Comparison of ENCODE assay signal across 28 cellular contexts in the genomic region with DNA sequence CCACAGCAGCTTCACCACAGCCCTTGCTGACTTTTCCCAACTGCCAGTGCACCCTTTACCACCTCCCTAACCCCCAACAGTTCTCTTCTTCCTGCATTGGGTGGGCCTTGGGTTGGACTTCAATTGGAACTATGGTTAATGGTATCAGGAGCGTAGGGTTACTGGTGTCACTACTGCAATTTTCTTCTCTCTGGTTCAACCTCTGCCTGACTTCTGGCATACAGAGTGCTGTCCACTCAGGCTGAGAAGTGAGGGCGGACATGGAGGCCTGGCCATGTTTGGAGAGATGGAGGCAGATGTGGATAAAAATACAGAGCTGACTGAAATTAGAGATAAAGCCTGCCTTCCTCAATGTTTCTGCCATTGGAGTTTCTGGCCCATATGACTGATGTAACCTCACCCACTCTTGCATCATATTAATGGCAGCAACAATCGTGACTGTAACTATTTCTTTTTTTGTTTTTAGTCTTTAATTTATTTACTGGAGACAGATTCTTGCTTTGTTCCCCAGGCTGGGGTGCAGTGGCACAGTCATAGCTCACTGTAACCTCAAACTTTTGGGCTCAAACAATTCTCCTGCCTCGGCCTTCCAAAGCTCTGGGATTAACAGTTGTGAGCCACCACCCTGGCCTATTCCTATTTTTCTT.
DNase-seq lines count a peak whose midpoint lies in the region; ATAC-seq and TF ChIP-seq lines count a peak whose summit lies in the region.
"Had no signal": no experiment of that assay in that cellular context is flagged by ENCODE, and none has a peak within 500 bp of the region (broad histone marks: within the 10 kb centered on the region; RNA-seq: fewer than 3 reads in every experiment).

No MANE protein-coding gene starts in this region.

- CTCF ChIA-PET in RWPE1 (lab: Yijun Ruan, JAX), result interaction anchor here (1.2 kb wide), 1 partner anchor 22 kb away, joined by 3 read pairs; no protein-coding TSS in a partner anchor

- peak; percentile 25 for DNase-seq in natural killer cell treated with Interleukin-12 subunit alpha and Interleukin-12 subunit beta and Interleukin-15 and Interleukin-18, amount 100 ng/mL, for 72 hours (ENCODE audit: low spot score)
- DNase-seq in natural killer cell, result no peak
- no peak for DNase-seq in RWPE1 (ENCODE audit: low spot score)
- peak; percentile 75 for DNase-seq in fibroblast of the aortic adventitia (ENCODE audit: low read depth)
- DNase-seq in effector memory CD8-positive, alpha-beta T cell, result no peak
- DNase-seq in NCI-H1436 (lab: John Stamatoyannopoulos, UW), result no peak
- DNase-seq: activated CD4-positive, alpha-beta T cell treated with anti-CD3 and anti-CD28 coated beads for 48 hours; activated CD8-positive, alpha-beta memory T cell treated with anti-CD3 and anti-CD28 coated beads, Interleukin-2, amount 50 U/mL, for 4 hours; amniotic stem cell; DMS79; foreskin fibroblast; HCEC 1CT; left lung; MV-4-11; NCI-H187; NCI-H226; NCI-H748 treated with DMSO at 0.1 percent for 48 hours; psoas muscle; SHP77 treated with DMSO at 0.1 percent for 48 hours; stimulated activated CD4-positive, alpha-beta T cell treated with anti-CD3 and anti-CD28 coated beads, Interleukin-1b, Interleukin-23, amount 100 ng/mL, for 48 hours; T-helper 1 cell; testis had no signal

- H3K4me1 Mint-ChIP-seq in natural killer cell treated with Interleukin-12 subunit alpha and Interleukin-12 subunit beta and Interleukin-15 and Interleukin-18, amount 100 ng/mL, for 72 hours (ENCODE audit: low read depth in 2 of 2), result no peaks in the 10 kb centered on the region
- no peaks in the 10 kb centered on the region for H3K4me1 Mint-ChIP-seq in natural killer cell
- peaks cover 0 to under 1% of the 10 kb centered on the region in 2 donors for H3K4me1 Mint-ChIP-seq in effector memory CD8-positive, alpha-beta T cell (ENCODE audit: low read depth in 2 of 2)
- H3K4me1 Mint-ChIP-seq: stimulated activated effector memory CD8-positive, alpha-beta T cell treated with anti-CD3 and anti-CD28 coated beads, Interleukin-12 subunit alpha, Interleukin-12 subunit beta, amount 100 ng/mL, for 72 hours had no signal

- H3K4me3 ChIP-seq in fibroblast of the aortic adventitia (ENCODE audit: low read depth, low read length), result no peak overlapping the region
- H3K4me3 ChIP-seq: cardiac muscle cell, left lung, neural progenitor cell, psoas muscle, testis, vagina had no signal

- H3K27ac Mint-ChIP-seq in natural killer cell treated with Interleukin-12 subunit alpha and Interleukin-12 subunit beta and Interleukin-15 and Interleukin-18, amount 100 ng/mL, for 72 hours, result no peak overlapping the region
- H3K27ac Mint-ChIP-seq in natural killer cell, result no peak overlapping the region
- H3K27ac Mint-ChIP-seq in effector memory CD8-positive, alpha-beta T cell, result no peak overlapping the region
- H3K27ac Mint-ChIP-seq: stimulated activated effector memory CD8-positive, alpha-beta T cell treated with anti-CD3 and anti-CD28 coated beads, Interleukin-12 subunit alpha, Interleukin-12 subunit beta, amount 100 ng/mL, for 72 hours had no signal

- H3K27ac ChIP-seq in RWPE1, result peak overlapping the region; percentile 71
- H3K27ac ChIP-seq: cardiac muscle cell, left lung, neural progenitor cell, psoas muscle, testis, vagina had no signal

- no peaks in the 10 kb centered on the region for H3K9me3 Mint-ChIP-seq in natural killer cell treated with Interleukin-12 subunit alpha and Interleukin-12 subunit beta and Interleukin-15 and Interleukin-18, amount 100 ng/mL, for 72 hours
- H3K9me3 Mint-ChIP-seq in natural killer cell, result no peaks in the 10 kb centered on the region
- H3K9me3 Mint-ChIP-seq in effector memory CD8-positive, alpha-beta T cell, result no peaks in the 10 kb centered on the region
- H3K9me3 Mint-ChIP-seq: neural progenitor cell; stimulated activated effector memory CD8-positive, alpha-beta T cell treated with anti-CD3 and anti-CD28 coated beads, Interleukin-12 subunit alpha, Interleukin-12 subunit beta, amount 100 ng/mL, for 72 hours had no signal

- intact Hi-C loops in natural killer cell (cut with micrococcal nuclease), result no loop called here

- no peak for TF ChIP-seq CTCF in natural killer cell (IDR thresholded peaks at IDR 0.05)
- no peak for TF ChIP-seq CTCF in RWPE1 (conservative IDR thresholded peaks at IDR 0.05; ENCODE audit: low read depth)
- TF ChIP-seq CTCF in fibroblast of the aortic adventitia (IDR thresholded peaks at IDR 0.05; ENCODE audit: insufficient read depth, low read length), result no peak

- H3K27me3 Mint-ChIP-seq in natural killer cell treated with Interleukin-12 subunit alpha and Interleukin-12 subunit beta and Interleukin-15 and Interleukin-18, amount 100 ng/mL, for 72 hours, result peaks cover 0 to 6% of the 10 kb centered on the region in 2 donors
- H3K27me3 Mint-ChIP-seq in natural killer cell (ENCODE audit: low read depth in 2 of 2), result peaks cover 0 to 3% of the 10 kb centered on the region in 2 donors
- peaks cover 6% of the 10 kb centered on the region in 2 donors for H3K27me3 Mint-ChIP-seq in effector memory CD8-positive, alpha-beta T cell

- H3K36me3 Mint-ChIP-seq in natural killer cell treated with Interleukin-12 subunit alpha and Interleukin-12 subunit beta and Interleukin-15 and Interleukin-18, amount 100 ng/mL, for 72 hours, result no peaks in the 10 kb centered on the region
- H3K36me3 Mint-ChIP-seq in natural killer cell, result no peaks in the 10 kb centered on the region
- H3K36me3 Mint-ChIP-seq in effector memory CD8-positive, alpha-beta T cell (ENCODE audit: insufficient read depth), result no peaks in the 10 kb centered on the region
- H3K36me3 Mint-ChIP-seq: stimulated activated effector memory CD8-positive, alpha-beta T cell treated with anti-CD3 and anti-CD28 coated beads, Interleukin-12 subunit alpha, Interleukin-12 subunit beta, amount 100 ng/mL, for 72 hours had no signal

- no peak for ATAC-seq in natural killer cell treated with Interleukin-12 subunit alpha and Interleukin-12 subunit beta and Interleukin-15 and Interleukin-18, amount 100 ng/mL, for 72 hours
- no peak for ATAC-seq in natural killer cell
- no peak for ATAC-seq in effector memory CD8-positive, alpha-beta T cell (replicated peaks)
- ATAC-seq in GM21447 (IDR thresholded peaks at IDR 0.05; ENCODE audit: unreplicated experiment), result no peak
- no peak for ATAC-seq in GM21381 (IDR thresholded peaks at IDR 0.05; ENCODE audit: unreplicated experiment)
- ATAC-seq: left lung; psoas muscle; stimulated activated effector memory CD8-positive, alpha-beta T cell treated with anti-CD3 and anti-CD28 coated beads, Interleukin-12 subunit alpha, Interleukin-12 subunit beta, amount 100 ng/mL, for 72 hours had no signal

- no peak overlapping the region for H3K4me3 Mint-ChIP-seq in natural killer cell treated with Interleukin-12 subunit alpha and Interleukin-12 subunit beta and Interleukin-15 and Interleukin-18, amount 100 ng/mL, for 72 hours
- no peak overlapping the region for H3K4me3 Mint-ChIP-seq in natural killer cell
- H3K4me3 Mint-ChIP-seq in effector memory CD8-positive, alpha-beta T cell, result no peak overlapping the region
- H3K4me3 Mint-ChIP-seq: neural progenitor cell; stimulated activated effector memory CD8-positive, alpha-beta T cell treated with anti-CD3 and anti-CD28 coated beads, Interleukin-12 subunit alpha, Interleukin-12 subunit beta, amount 100 ng/mL, for 72 hours had no signal

- POLR2A ChIA-PET in RWPE1 (lab: Yijun Ruan, JAX; ENCODE audit: low non-redundant PET), result interaction anchor here (0.5 kb wide), 1 partner anchor 33 kb away, joined by 4 read pairs; no protein-coding TSS in a partner anchor

Comparison
In these comparisons a context has a peak if more than half of its experiments do, and no peak if none do; other contexts are left out.
1. DNase-seq: peak in natural killer cell treated with Interleukin-12 subunit alpha and Interleukin-12 subunit beta and Interleukin-15 and Interleukin-18, amount 100 ng/mL, for 72 hours (single experiment) and fibroblast of the aortic adventitia (single experiment); none in natural killer cell (single experiment), RWPE1 (single experiment), effector memory CD8-positive, alpha-beta T cell (0 of 3) and NCI-H1436 (single experiment).